23 cellular contexts compared by ENCODE assay signal in the genomic region with DNA sequence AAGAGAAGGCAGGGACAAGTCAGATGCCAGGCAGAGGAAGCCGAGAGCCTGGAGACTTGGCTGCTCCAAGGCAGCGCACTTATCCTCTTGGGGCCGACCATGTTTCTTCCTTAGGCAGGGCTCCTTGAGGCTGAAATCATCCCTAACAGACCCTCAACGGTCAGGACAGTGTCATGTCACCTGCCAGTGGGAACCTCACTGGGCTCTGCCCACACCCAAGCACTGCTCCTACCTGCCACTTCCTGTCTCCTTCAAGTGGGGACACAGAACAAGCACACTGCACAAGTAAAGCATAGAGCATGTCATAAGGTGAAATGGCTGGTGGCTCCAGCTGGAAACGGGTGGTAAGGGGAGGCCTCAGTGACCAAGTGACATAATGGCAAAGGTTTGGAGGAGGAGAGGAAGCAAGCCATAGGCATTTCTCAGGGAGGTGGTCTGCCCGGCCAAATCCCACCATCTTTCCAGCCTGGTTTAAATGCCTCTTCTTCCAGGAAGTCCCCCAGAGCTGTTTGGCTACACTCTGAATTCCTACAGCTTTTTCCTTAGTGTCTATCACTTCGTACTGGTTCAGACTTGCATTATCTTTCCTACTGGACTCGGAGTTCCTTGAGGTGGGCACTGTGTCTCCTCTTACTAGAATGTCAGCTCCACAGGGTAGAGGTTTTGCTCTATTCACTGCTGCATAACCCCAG. TPM values are rescaled to one million over a fixed set of nuclear protein-coding genes. Genes with fewer than 3 reads are reported as not detected.
A peak's percentile ranks its signal among the peaks of the same experiment; 100 is the strongest.
DNase-seq lines count a peak whose midpoint lies in the region; ATAC-seq, FAIRE-seq and TF ChIP-seq lines count a peak whose summit lies in the region.
"Had no signal": no experiment of that assay in that cellular context is flagged by ENCODE, and none has a peak within 500 bp of the region (broad histone marks: within the 10 kb centered on the region; RNA-seq: fewer than 3 reads in every experiment).

No MANE protein-coding gene starts in this region.

- DNase-seq in HepG2 (ENCODE audit: low spot score) (no peak), thyroid gland (peak in 1 of 2 donors; percentile 33), PC-9 (no peak)
- DNase-seq in effector memory CD4-positive, alpha-beta T cell: no peak
- DNase-seq: activated CD4-positive, alpha-beta T cell treated with anti-CD3 and anti-CD28 coated beads for 4 hours; HFFc6; MG63; NCI-H2171; SHP77 treated with DMSO at 0.1 percent for 48 hours; stimulated activated CD4-positive, alpha-beta T cell treated with anti-CD3 and anti-CD28 coated beads, Interleukin-2, amount 100 ng/mL, for 24 hours; stimulated activated naive B cell treated with anti-CD40 and anti-IgM and Interleukin-4, amounts not matched to agents 10 μg/mL and 1 μg/mL and 100 μg/mL, for 72 hours; T-cell had no signal

- TF ChIP-seq EP300 in HepG2 (IDR thresholded peaks at IDR 0.05; ENCODE audit: low read depth in 2 of 2, low read length in 2 of 2): no peak
- no peak for TF ChIP-seq EP300 in HepG2 (CRISPR knock-in tag; IDR thresholded peaks at IDR 0.05; ENCODE audit: borderline replicate concordance)

- no peak overlapping the region for H2AFZ ChIP-seq in HepG2 (ENCODE audit: low read length)
- no peak overlapping the region for H2AFZ ChIP-seq in PC-9
- H2AFZ ChIP-seq: neural progenitor cell had no signal

- no peak for TF ChIP-seq RAD21 in HepG2 (CRISPR knock-in tag; IDR thresholded peaks at IDR 0.05)

- FAIRE-seq in HepG2 (lab: Jason Lieb, UNC): no peak
- FAIRE-seq: colon, endometrium had no signal

- peaks cover 8 to 55% (median 12%) of the 10 kb centered on the region in 11 experiments for H3K27me3 ChIP-seq in BLaER1 treated with 17β-estradiol and CSF1 and Interleukin-3, amounts not matched to agents 10 nM and 100 nM
- H3K27me3 ChIP-seq in HepG2 (ENCODE audit: control insufficient read depth in 1 of 2, insufficient read depth in 2 of 2, low read length in 2 of 2): peaks cover 0 to 15% of the 10 kb centered on the region in 2 experiments; a peak in 3 of 5 replicates
- no peaks in the 10 kb centered on the region for H3K27me3 ChIP-seq in thyroid gland
- H3K27me3 ChIP-seq in PC-9 (ENCODE audit: insufficient read depth, low read depth): peaks cover 39% of the 10 kb centered on the region; the same call in 1 of the 2 replicates
- H3K27me3 ChIP-seq in effector memory CD4-positive, alpha-beta T cell (replicated peaks; ENCODE audit: control insufficient read depth, insufficient read depth, low read length, poor library complexity, severe bottlenecking): peaks cover 14% of the 10 kb centered on the region
- H3K27me3 ChIP-seq: heart left ventricle, MG63 had no signal

- in situ Hi-C loops in HepG2 (cut with HindIII; ENCODE audit: extremely low pct_ligation_motif_present, low pct_unique_long_range_greater_than_20kb): no loop called here

- CTCF ChIA-PET in HepG2 (lab: Yijun Ruan, JAX; ENCODE audit: low intra/inter-chr PET ratio, low total read pairs) (no interaction called here), PC-9 (lab: Charles Lee) (no interaction called here)

- whole genome bisulfite sequencing in HepG2 (ENCODE audit: low lambda C conversion rate): 67% methylated on average over 7 of the region's 8 CpGs
- WGBS in thyroid gland, 2 donors: 54 to 63% methylated on average over 8 of the region's 8 CpGs

- ATAC-seq in HepG2 (no peak), HG03571 (IDR thresholded peaks at IDR 0.05; ENCODE audit: unreplicated experiment) (no peak)
- ATAC-seq: heart left ventricle; stimulated activated naive B cell treated with anti-CD40 and anti-IgM and Interleukin-4, amounts not matched to agents 10 μg/mL and 1 μg/mL and 100 μg/mL, for 72 hours; T-cell had no signal

- no peak for TF ChIP-seq CTCF in HepG2 (CRISPR knock-in tag; IDR thresholded peaks at IDR 0.05)
- TF ChIP-seq CTCF in thyroid gland (IDR thresholded peaks at IDR 0.05): no peak
- TF ChIP-seq CTCF in PC-9 (conservative IDR thresholded peaks at IDR 0.05): no peak

- peak overlapping the region; percentile 70 to 89 (median 85) for H3K4me2 ChIP-seq in BLaER1 treated with 17β-estradiol and CSF1 and Interleukin-3, amounts not matched to agents 10 nM and 100 nM
- no peak overlapping the region for H3K4me2 ChIP-seq in HepG2 (ENCODE audit: low read depth, low read length)
- H3K4me2 ChIP-seq in PC-9: no peak overlapping the region
- H3K4me2 ChIP-seq: neural progenitor cell had no signal

- no peaks in the 10 kb centered on the region for H3K9me2 ChIP-seq in PC-9 (ENCODE audit: insufficient read depth)

- H3K9me3 ChIP-seq in BLaER1 treated with 17β-estradiol and CSF1 and Interleukin-3, amounts not matched to agents 10 nM and 100 nM (replicated peaks in 1 of 11): no peaks in the 10 kb centered on the region
- H3K9me3 ChIP-seq in HepG2 (ENCODE audit: low read length) (no peaks in the 10 kb centered on the region), thyroid gland (no peaks in the 10 kb centered on the region), PC-9 (ENCODE audit: insufficient read depth, low read depth) (no peaks in the 10 kb centered on the region)
- H3K9me3 ChIP-seq in effector memory CD4-positive, alpha-beta T cell (ENCODE audit: control insufficient read depth, low read length): no peaks in the 10 kb centered on the region
- H3K9me3 ChIP-seq: heart left ventricle, MG63 had no signal

- H4K20me1 ChIP-seq in BLaER1 treated with 17β-estradiol and CSF1 and Interleukin-3, amounts not matched to agents 10 nM and 100 nM: peaks cover 0 to 23% (median 8%) of the 10 kb centered on the region in 11 experiments; a peak in 12 of 22 replicates
- H4K20me1 ChIP-seq in HepG2 (ENCODE audit: insufficient read depth, low read length) (no peaks in the 10 kb centered on the region), PC-9 (ENCODE audit: insufficient read depth) (no peaks in the 10 kb centered on the region)

- H3K4me3 ChIP-seq in BLaER1 treated with 17β-estradiol and CSF1 and Interleukin-3, amounts not matched to agents 10 nM and 100 nM: no peak overlapping the region; a peak in 1 of 20 replicates
- H3K4me3 ChIP-seq in HepG2 (replicated peaks in 1 of 3; ENCODE audit: insufficient read depth in 1 of 3, low read depth in 2 of 3, low read length in 3 of 3) (no peak overlapping the region), thyroid gland (replicated peaks in 1 of 3) (no peak overlapping the region), PC-9 (no peak overlapping the region)
- H3K4me3 ChIP-seq in effector memory CD4-positive, alpha-beta T cell (ENCODE audit: insufficient read depth, low read depth, low read length, poor library complexity, severe bottlenecking): no peak overlapping the region
- H3K4me3 ChIP-seq: heart left ventricle, MG63, neural progenitor cell, skin epidermis had no signal

- POLR2A ChIA-PET in HepG2 (lab: Yijun Ruan, JAX): no interaction called here
- POLR2A ChIA-PET in PC-9 (lab: Charles Lee; ENCODE audit: unreplicated experiment): no interaction called here

- no peak overlapping the region for H3K27ac ChIP-seq in BLaER1 treated with 17β-estradiol and CSF1 and Interleukin-3, amounts not matched to agents 10 nM and 100 nM
- H3K27ac ChIP-seq in angular gyrus (ENCODE audit: low read depth, low read length) (peak overlapping the region; percentile 89), HepG2 (ENCODE audit: extremely low read length, insufficient read depth, low read length) (no peak overlapping the region), thyroid gland (peak overlapping the region; percentile 98 to 100 (median 99)), PC-9 (no peak overlapping the region)
- H3K27ac ChIP-seq in effector memory CD4-positive, alpha-beta T cell (ENCODE audit: insufficient read depth, low read length, poor library complexity, severe bottlenecking): no peak overlapping the region
- H3K27ac ChIP-seq: neural progenitor cell had no signal

- intact Hi-C loops in HepG2 (cut with micrococcal nuclease; ENCODE audit: unreplicated experiment): no loop called here
- intact Hi-C loops in thyroid gland (cut with DNase I): no loop called here
- intact Hi-C loops in PC-9 (cut with micrococcal nuclease; ENCODE audit: unreplicated experiment): no loop called here

- peaks cover 47 to 78% (median 76%) of the 10 kb centered on the region in 10 experiments for H3K4me1 ChIP-seq in BLaER1 treated with 17β-estradiol and CSF1 and Interleukin-3, amounts not matched to agents 10 nM and 100 nM
- H3K4me1 ChIP-seq in HepG2 (ENCODE audit: insufficient read depth, low read length): peaks cover 26% of the 10 kb centered on the region
- H3K4me1 ChIP-seq in thyroid gland: peaks cover 51 to 80% of the 10 kb centered on the region in 2 donors
- H3K4me1 ChIP-seq in PC-9 (replicated peaks; ENCODE audit: insufficient read depth): peaks cover 16% of the 10 kb centered on the region
- no peaks in the 10 kb centered on the region for H3K4me1 ChIP-seq in effector memory CD4-positive, alpha-beta T cell (ENCODE audit: control insufficient read depth, insufficient read depth, low read length, poor library complexity, severe bottlenecking)

- BruUV-seq in HepG2 (replicated peaks; lab: Mats Ljungman, UMichigan): no TSS peak
- BruUV-seq in PC-9 (replicated peaks; lab: Mats Ljungman, UMichigan): no TSS peak

- TF ChIP-seq POLR2A in HepG2 (IDR thresholded peaks at IDR 0.05; ENCODE audit: insufficient read depth in 1 of 2, low read depth in 2 of 2, low read length in 2 of 2): no peak
- no peak for TF ChIP-seq POLR2A in thyroid gland (IDR thresholded peaks at IDR 0.05)

- peak overlapping the region in 2 of 11 experiments; percentile 9 to 24; a peak in 2 of 22 replicates for H3K9ac ChIP-seq in BLaER1 treated with 17β-estradiol and CSF1 and Interleukin-3, amounts not matched to agents 10 nM and 100 nM
- H3K9ac ChIP-seq in HepG2 (ENCODE audit: insufficient read depth, low read depth, low read length): no peak overlapping the region
- H3K9ac ChIP-seq: neural progenitor cell had no signal

- H3K36me3 ChIP-seq in BLaER1 treated with 17β-estradiol and CSF1 and Interleukin-3, amounts not matched to agents 10 nM and 100 nM: no peaks in the 10 kb centered on the region
- H3K36me3 ChIP-seq in HepG2 (replicated peaks in 1 of 2; ENCODE audit: control insufficient read depth in 1 of 2, insufficient read depth in 2 of 2, low read length in 2 of 2): no peaks in the 10 kb centered on the region
- no peaks in the 10 kb centered on the region for H3K36me3 ChIP-seq in thyroid gland
- no peaks in the 10 kb centered on the region for H3K36me3 ChIP-seq in PC-9 (ENCODE audit: low read depth)
- H3K36me3 ChIP-seq in effector memory CD4-positive, alpha-beta T cell (ENCODE audit: control insufficient read depth, insufficient read depth, low read length): no peaks in the 10 kb centered on the region
- H3K36me3 ChIP-seq: heart left ventricle, MG63, neural progenitor cell had no signal

- H3K79me2 ChIP-seq in HepG2 (ENCODE audit: insufficient read depth, low read length) (no peaks in the 10 kb centered on the region), PC-9 (ENCODE audit: low read depth) (no peaks in the 10 kb centered on the region)

- peaks cover 3% of the 10 kb centered on the region; the same call in 1 of the 2 replicates for H3F3A ChIP-seq in PC-9 (ENCODE audit: insufficient read depth, low read depth)

RNA-seq across cellular contexts. Expression of gene ATOH8, which starts 7.3 kb away (rescaled TPM):
- total RNA-seq in HepG2 (2016; rRNA removed; fragmentation: Illumina TruSeq; extraction: Trizol) (0.11 and 0.13 TPM in 2 replicates), thyroid gland (100 to 1,000 TPM in 2 of 4 donors, 10 to 100 TPM in 2; 82.8 to 260 (median 167) TPM), PC-9 (2021) (0.25 TPM in 1 of 2 replicates, not detected in the other)
- total RNA-seq in HepG2 (2016; cell fraction: cytosol; rRNA removed; fragmentation: Illumina TruSeq; extraction: Trizol; ENCODE audit: low read depth): 0.10 TPM in 1 of 2 replicates, not detected in the other
- 0.13 and 0.21 TPM in 2 replicates for total RNA-seq in HepG2 (2016; cell fraction: insoluble cytoplasmic fraction; rRNA removed; fragmentation: Illumina TruSeq; extraction: Trizol)
- 0.12 and 0.21 TPM in 2 replicates for total RNA-seq in HepG2 (2016; cell fraction: membrane; rRNA removed; fragmentation: Illumina TruSeq; extraction: Trizol)
- 0.34 and 0.38 TPM in 2 replicates for total RNA-seq in HepG2 (2016; cell fraction: nucleus; rRNA removed; fragmentation: Illumina TruSeq; extraction: Trizol)
- 0.22 and 0.61 TPM in 2 replicates for polyA plus RNA-seq in HepG2 (2011; rRNA removed)
- polyA plus RNA-seq in HepG2 (2011; cell fraction: cytosol; rRNA removed): 0.23 and 0.62 TPM in 2 replicates
- polyA plus RNA-seq in HepG2 (2011; cell fraction: nucleus; rRNA removed): 0.55 and 0.88 TPM in 2 replicates
- polyA plus RNA-seq in HepG2 (2012): 0.13 TPM in 1 of 2 replicates, not detected in the other
- polyA plus RNA-seq in HepG2 (2016; cell fraction: cytosol; fragmentation: Illumina TruSeq; extraction: Trizol; ENCODE audit: low read depth): not detected in 2 replicates
- polyA plus RNA-seq in HepG2 (2016; cell fraction: insoluble cytoplasmic fraction; fragmentation: Illumina TruSeq; extraction: Trizol; ENCODE audit: low read depth): 0.11 and 0.14 TPM in 2 replicates
- 0.13 TPM in 1 of 2 replicates, not detected in the other for polyA plus RNA-seq in HepG2 (2016; cell fraction: membrane; fragmentation: Illumina TruSeq; extraction: Trizol; ENCODE audit: low read depth)
- polyA plus RNA-seq in HepG2 (2016; cell fraction: nucleus; fragmentation: Illumina TruSeq; extraction: Trizol; ENCODE audit: insufficient read depth, low read depth): 0.15 and 0.25 TPM in 2 replicates
- polyA minus RNA-seq in HepG2 (2011; rRNA and poly(A)+ RNA removed; ENCODE audit: low replicate concordance): 1.6 and 10.7 TPM in 2 replicates
- 0.44 TPM in 1 of 2 replicates, not detected in the other for polyA minus RNA-seq in HepG2 (2011; cell fraction: cytosol; rRNA and poly(A)+ RNA removed)
- 0.62 and 1.4 TPM in 2 replicates for polyA minus RNA-seq in HepG2 (2011; cell fraction: nucleus; rRNA and poly(A)+ RNA removed)
- polyA plus RNA-seq: IgD-negative memory B cell had no signal

RNA-seq across cellular contexts. Expression of gene GNLY, which starts 52.3 kb away (rescaled TPM):
- total RNA-seq in HepG2 (2016; rRNA removed; fragmentation: Illumina TruSeq; extraction: Trizol) (not detected in 2 replicates), thyroid gland (1 to 10 TPM in 1 of 4 donors, under 1 TPM in 2, not detected in 1; 0.22 to 3.6 (median 0.63) TPM), PC-9 (2021) (not detected in 2 replicates)
- not detected in 2 replicates for total RNA-seq in HepG2 (2016; cell fraction: cytosol; rRNA removed; fragmentation: Illumina TruSeq; extraction: Trizol; ENCODE audit: low read depth)
- total RNA-seq in HepG2 (2016; cell fraction: insoluble cytoplasmic fraction; rRNA removed; fragmentation: Illumina TruSeq; extraction: Trizol): not detected in 2 replicates
- not detected in 2 replicates for total RNA-seq in HepG2 (2016; cell fraction: membrane; rRNA removed; fragmentation: Illumina TruSeq; extraction: Trizol)
- total RNA-seq in HepG2 (2016; cell fraction: nucleus; rRNA removed; fragmentation: Illumina TruSeq; extraction: Trizol): not detected in 2 replicates
- not detected in 2 replicates for polyA plus RNA-seq in HepG2 (2011; rRNA removed)
- not detected in 2 replicates for polyA plus RNA-seq in HepG2 (2011; cell fraction: cytosol; rRNA removed)
- 0.23 TPM in 1 of 2 replicates, not detected in the other for polyA plus RNA-seq in HepG2 (2011; cell fraction: nucleus; rRNA removed)
- 0.07 and 0.16 TPM in 2 replicates for polyA plus RNA-seq in HepG2 (2012)
- polyA plus RNA-seq in HepG2 (2016; cell fraction: cytosol; fragmentation: Illumina TruSeq; extraction: Trizol; ENCODE audit: low read depth): not detected in 2 replicates
- not detected in 2 replicates for polyA plus RNA-seq in HepG2 (2016; cell fraction: insoluble cytoplasmic fraction; fragmentation: Illumina TruSeq; extraction: Trizol; ENCODE audit: low read depth)
- polyA plus RNA-seq in HepG2 (2016; cell fraction: membrane; fragmentation: Illumina TruSeq; extraction: Trizol; ENCODE audit: low read depth): not detected in 2 replicates
- not detected in 2 replicates for polyA plus RNA-seq in HepG2 (2016; cell fraction: nucleus; fragmentation: Illumina TruSeq; extraction: Trizol; ENCODE audit: insufficient read depth, low read depth)
- not detected in 2 replicates for polyA minus RNA-seq in HepG2 (2011; rRNA and poly(A)+ RNA removed; ENCODE audit: low replicate concordance)
- not detected in 2 replicates for polyA minus RNA-seq in HepG2 (2011; cell fraction: cytosol; rRNA and poly(A)+ RNA removed)
- polyA minus RNA-seq in HepG2 (2011; cell fraction: nucleus; rRNA and poly(A)+ RNA removed): not detected in 2 replicates
- total RNA-seq: HFFc6, OCI-LY7, progenitor cell of endocrine pancreas had no signal

Comparison
In these comparisons a context has a peak if more than half of its experiments do, and no peak if none do; other contexts are left out.
1. H3K27ac ChIP-seq: peak in angular gyrus (single experiment) and thyroid gland (3 of 3); none in BLaER1 treated with 17β-estradiol and CSF1 and Interleukin-3, amounts not matched to agents 10 nM and 100 nM (0 of 11), HepG2 (single experiment), PC-9 (single experiment) and effector memory CD4-positive, alpha-beta T cell (single experiment).
2. H3K4me2 ChIP-seq: peak in BLaER1 treated with 17β-estradiol and CSF1 and Interleukin-3, amounts not matched to agents 10 nM and 100 nM (11 of 11); none in HepG2 (single experiment) and PC-9 (single experiment).
3. RNA of gene ATOH8, which starts 7.3 kb away (total RNA-seq): 82.8 to 260 TPM in thyroid gland; 0.10 to 0.38 TPM in HepG2 and 0.25 TPM in PC-9; every median in the first group is over 10 times any median in the second.